In genomic region chr10:88838766-88839165, GRCh38 we compare ENCODE assay signal across 20 cellular contexts. TPM values are rescaled to one million over a fixed set of nuclear protein-coding genes. Genes with fewer than 3 reads are reported as not detected.
DNase-seq lines count a peak whose midpoint lies in the region; ATAC-seq, FAIRE-seq and TF ChIP-seq lines count a peak whose summit lies in the region.
"Had no signal": no experiment of that assay in that cellular context is flagged by ENCODE, and none has a peak within 500 bp of the region (broad histone marks: within the 10 kb centered on the region; RNA-seq: fewer than 3 reads in every experiment).

No MANE protein-coding gene starts in this region.

- no peak overlapping the region for H2BK5ac ChIP-seq in H9 (ENCODE audit: insufficient read length, low read length)

- DNase-seq in GM12865 (ENCODE audit: low read depth) (peak; percentile 34), H9 (peak; percentile 33), iPS-NIHi7 (ENCODE audit: extremely low spot score) (peak; percentile 15), GM12891 (ENCODE audit: insufficient read length, low spot score) (no peak)
- DNase-seq: BE2C, GOT3, KBM-7, MM.1S, NCI-H1048, NCI-H1417 treated with DMSO at 0.1 percent for 48 hours, NCI-H187, NCI-H446, NCI-H526 had no signal

- H3K4me1 Mint-ChIP-seq in H9 = no peaks in the 10 kb centered on the region
- peaks cover 3% of the 10 kb centered on the region for H3K4me1 Mint-ChIP-seq in activated T-helper 17 cell treated with anti-CD3 and anti-CD28 coated beads, Interleukin-2, amount 50 U/mL, for 72 hours

- no peaks in the 10 kb centered on the region for H3K79me1 ChIP-seq in H9 (ENCODE audit: insufficient read depth, low read depth, low read length, poor library complexity, severe bottlenecking)

- TF ChIP-seq CTCF in GM12865 (IDR thresholded peaks at IDR 0.05; ENCODE audit: insufficient read depth, low read depth, low read length, missing control alignments) (no peak), H9 (conservative IDR thresholded peaks at IDR 0.05) (peak; percentile 29; the same call in 2 of the 3 replicates)

- H3T11ph ChIP-seq in H9 (ENCODE audit: low read length) = no peak overlapping the region

- H2AFZ ChIP-seq in H9 (ENCODE audit: low read length) = no peak overlapping the region

- H2BK15ac ChIP-seq in H9 (ENCODE audit: low read depth, low read length) = no peak overlapping the region

- no peak overlapping the region for H2AK5ac ChIP-seq in H9 (ENCODE audit: insufficient read length, low read length)

- no peak overlapping the region for H3K56ac ChIP-seq in H9 (ENCODE audit: insufficient read length, low read depth, low read length)

- FAIRE-seq in GM12891 (lab: Jason Lieb, UNC) = no peak
- FAIRE-seq: GM12892 had no signal

- H3K23ac ChIP-seq in H9 (ENCODE audit: insufficient read length, low read depth, low read length) = no peak overlapping the region

- H3K9ac ChIP-seq in H9 (ENCODE audit: extremely low read depth, insufficient read length, low read length) = no peak overlapping the region

- no peak overlapping the region for H3K4me2 ChIP-seq in H9 (ENCODE audit: insufficient read depth, insufficient read length, low read length)

- H3K18ac ChIP-seq in H9 (ENCODE audit: insufficient read length, low read depth, low read length) = no peak overlapping the region

- no peaks in the 10 kb centered on the region for H3K79me2 ChIP-seq in H9 (ENCODE audit: insufficient read depth, low read length)

- no peak overlapping the region for H2BK20ac ChIP-seq in H9 (ENCODE audit: low read depth, low read length, poor library complexity, severe bottlenecking)

- H3K14ac ChIP-seq in H9 (ENCODE audit: insufficient read depth, low read length) = no peak overlapping the region

- H3K4me3 Mint-ChIP-seq in H9 = no peak overlapping the region
- H3K4me3 Mint-ChIP-seq in activated T-helper 17 cell treated with anti-CD3 and anti-CD28 coated beads, Interleukin-2, amount 50 U/mL, for 72 hours = no peak overlapping the region

- H3K27me3 ChIP-seq in H9 (ENCODE audit: insufficient read depth, low read length) = no peaks in the 10 kb centered on the region
- H3K27me3 ChIP-seq: BE2C, SJSA1 had no signal

- no CpG with 5 or more reads among the region's 5 CpGs for WGBS in H9 (ENCODE audit: extremely low coverage, insufficient read length, low lambda C conversion rate)

- no peak overlapping the region for H2BK12ac ChIP-seq in H9 (ENCODE audit: insufficient read length, low read depth, low read length)

- no peak overlapping the region for H3K27ac Mint-ChIP-seq in H9
- no peak overlapping the region for H3K27ac Mint-ChIP-seq in activated T-helper 17 cell treated with anti-CD3 and anti-CD28 coated beads, Interleukin-2, amount 50 U/mL, for 72 hours

- H4K20me1 ChIP-seq in H9 (ENCODE audit: control insufficient read depth, insufficient read depth, insufficient read length) = no peaks in the 10 kb centered on the region

- no peaks in the 10 kb centered on the region for H3K27me3 Mint-ChIP-seq in H9 (ENCODE audit: low read depth)
- peaks cover 4% of the 10 kb centered on the region for H3K27me3 Mint-ChIP-seq in activated T-helper 17 cell treated with anti-CD3 and anti-CD28 coated beads, Interleukin-2, amount 50 U/mL, for 72 hours

- no peak overlapping the region for H4K91ac ChIP-seq in H9 (ENCODE audit: insufficient read length, low read depth, low read length)

- H3K27ac ChIP-seq in H9 (ENCODE audit: insufficient read length, low read depth, low read length) = no peak overlapping the region
- H3K27ac ChIP-seq: SJSA1 had no signal

- H4K5ac ChIP-seq in H9 (ENCODE audit: insufficient read length, low read depth, low read length) = no peak overlapping the region

- no peaks in the 10 kb centered on the region for H3K23me2 ChIP-seq in H9 (ENCODE audit: insufficient read length, low read depth, low read length, poor library complexity, severe bottlenecking)

- no peak overlapping the region for H2BK120ac ChIP-seq in H9 (ENCODE audit: low read depth, low read length, poor library complexity, severe bottlenecking)

- no peaks in the 10 kb centered on the region for H3K36me3 Mint-ChIP-seq in H9 (ENCODE audit: insufficient read depth in 1 of 3, low read depth in 3 of 3)
- H3K36me3 Mint-ChIP-seq in activated T-helper 17 cell treated with anti-CD3 and anti-CD28 coated beads, Interleukin-2, amount 50 U/mL, for 72 hours (ENCODE audit: low read depth) = no peaks in the 10 kb centered on the region

- no peak for TF ChIP-seq POLR2A in GM12891 (IDR thresholded peaks at IDR 0.05; ENCODE audit: low read depth, low read length)

- H4K8ac ChIP-seq in H9 (replicated peaks; ENCODE audit: insufficient read length, low read depth, low read length) = no peak overlapping the region

- H3K4me1 ChIP-seq in H9 (ENCODE audit: insufficient read depth, low read length) = no peaks in the 10 kb centered on the region
- H3K4me1 ChIP-seq: SJSA1 had no signal

- H3K9me3 Mint-ChIP-seq in H9 = no peaks in the 10 kb centered on the region
- H3K9me3 Mint-ChIP-seq in activated T-helper 17 cell treated with anti-CD3 and anti-CD28 coated beads, Interleukin-2, amount 50 U/mL, for 72 hours = no peaks in the 10 kb centered on the region

- no peak overlapping the region for H3K4ac ChIP-seq in H9 (ENCODE audit: low read depth, low read length)

- ATAC-seq in activated T-helper 17 cell treated with anti-CD3 and anti-CD28 coated beads, Interleukin-2, amount 50 U/mL, for 72 hours (replicated peaks) = peak; percentile 17
- ATAC-seq in HG03571 (IDR thresholded peaks at IDR 0.05; ENCODE audit: unreplicated experiment) (no peak), HG03442 (IDR thresholded peaks at IDR 0.05; ENCODE audit: unreplicated experiment) (no peak)
- ATAC-seq: Right ventricle myocardium inferior had no signal

- H3K9me3 ChIP-seq in H9 (ENCODE audit: control insufficient read depth, low read depth, low read length) = no peaks in the 10 kb centered on the region
- H3K9me3 ChIP-seq: BE2C, SJSA1 had no signal

- H3K4me3 ChIP-seq in GM12865 (ENCODE audit: low read depth, low read length) = no peak overlapping the region
- H3K4me3 ChIP-seq: SJSA1 had no signal

TF ChIP-seq in GM12891, 5 proteins besides CTCF, POLR2A, EP300 and RAD21:
- no peak for TF ChIP-seq TAF1 (IDR thresholded peaks at IDR 0.05; ENCODE audit: low read depth, low read length)
- TF ChIP-seq PAX5 (IDR thresholded peaks at IDR 0.05; ENCODE audit: insufficient read depth, low read length, severe bottlenecking) = no peak
- no peak for TF ChIP-seq POLR2AphosphoS5 (IDR thresholded peaks at IDR 0.05; ENCODE audit: low read depth, low read length)
- no peak for TF ChIP-seq SPI1 (IDR thresholded peaks at IDR 0.05; ENCODE audit: low read depth, low read length)
- TF ChIP-seq POU2F2 (IDR thresholded peaks at IDR 0.05; ENCODE audit: low read depth, low read length) = no peak

RNA-seq across cellular contexts. Expression of gene ANKRD22, which starts 12.9 kb away (rescaled TPM):
- total RNA-seq in H9 (2021) = not detected in 2 replicates
- 1 to 10 TPM in 1 of 2 donors, under 1 TPM in 1; 0.21 to 5.9 TPM for total RNA-seq in activated T-helper 17 cell treated with anti-CD3 and anti-CD28 coated beads, Interleukin-2, amount 50 U/mL, for 72 hours
- 0.39 TPM for polyA plus RNA-seq in GM12891 (2012; ENCODE audit: low read depth, missing spikeins)
- total RNA-seq: A673, Right ventricle myocardium inferior, SJSA1 had no signal

RNA-seq across cellular contexts. Expression of gene LIPM, which starts 36.2 kb away (rescaled TPM):
- not detected in 2 replicates for total RNA-seq in H9 (2021)
- not detected for total RNA-seq in activated T-helper 17 cell treated with anti-CD3 and anti-CD28 coated beads, Interleukin-2, amount 50 U/mL, for 72 hours
- polyA plus RNA-seq in GM12891 (2012; ENCODE audit: low read depth, missing spikeins) = not detected
- total RNA-seq: A673, Right ventricle myocardium inferior, SJSA1 had no signal

RNA-seq across cellular contexts. Expression of gene STAMBPL1, which starts 41.3 kb away (rescaled TPM):
- total RNA-seq in H9 (2021) = 3.2 and 4.6 TPM in 2 replicates
- 10 to 100 TPM; 27.6 to 72.5 TPM for total RNA-seq in activated T-helper 17 cell treated with anti-CD3 and anti-CD28 coated beads, Interleukin-2, amount 50 U/mL, for 72 hours
- polyA plus RNA-seq in GM12891 (2012; ENCODE audit: low read depth, missing spikeins) = 14.6 TPM
